In genomic region chr6:115885636-115886366, GRCh38 we compare ENCODE assay signal across 18 cellular contexts.
DNase-seq lines count a peak whose midpoint lies in the region; ATAC-seq and TF ChIP-seq lines count a peak whose summit lies in the region.
"Had no signal": no experiment of that assay in that cellular context is flagged by ENCODE, and none has a peak within 500 bp of the region (broad histone marks: within the 10 kb centered on the region; RNA-seq: fewer than 3 reads in every experiment).

No MANE protein-coding gene starts in this region.

- H3K4me2 ChIP-seq in neural cell (ENCODE audit: low read length) (no peak overlapping the region), trophoblast cell (ENCODE audit: low read length) (no peak overlapping the region)
- H3K4me2 ChIP-seq: BLaER1 treated with 17β-estradiol and CSF1 and Interleukin-3, amounts not matched to agents 10 nM and 100 nM had no signal

- no peak overlapping the region for H3K4ac ChIP-seq in trophoblast cell (ENCODE audit: low read depth, low read length)

- H3K4me3 ChIP-seq in neural cell (ENCODE audit: low read length): no peak overlapping the region
- no peak overlapping the region for H3K4me3 ChIP-seq in trophoblast cell (ENCODE audit: low read depth, low read length)
- H3K4me3 ChIP-seq: BLaER1 treated with 17β-estradiol and CSF1 and Interleukin-3, amounts not matched to agents 10 nM and 100 nM had no signal

- H3K9ac ChIP-seq in neural cell (ENCODE audit: low read length): no peak overlapping the region
- H3K9ac ChIP-seq in trophoblast cell (ENCODE audit: low read length): no peak overlapping the region
- H3K9ac ChIP-seq: BLaER1 treated with 17β-estradiol and CSF1 and Interleukin-3, amounts not matched to agents 10 nM and 100 nM had no signal

- H2BK12ac ChIP-seq in trophoblast cell (ENCODE audit: low read length): no peak overlapping the region

- H3K36me3 ChIP-seq in neural cell (ENCODE audit: insufficient read depth, low read length): no peaks in the 10 kb centered on the region
- no peaks in the 10 kb centered on the region for H3K36me3 ChIP-seq in trophoblast cell (ENCODE audit: control insufficient read depth in 1 of 2, insufficient read depth in 2 of 2, low read length in 2 of 2)
- H3K36me3 ChIP-seq: BLaER1 treated with 17β-estradiol and CSF1 and Interleukin-3, amounts not matched to agents 10 nM and 100 nM had no signal

- no CpG with 5 or more reads among the region's 4 CpGs for WGBS in trophoblast cell (ENCODE audit: extremely low coverage, insufficient coverage, insufficient read length)

- no peak overlapping the region for H4K91ac ChIP-seq in trophoblast cell (ENCODE audit: low read depth, low read length)

- no peaks in the 10 kb centered on the region for H3K79me1 ChIP-seq in trophoblast cell (ENCODE audit: low read length)

- H2AFZ ChIP-seq in neural cell (ENCODE audit: low read depth, low read length) (no peak overlapping the region), trophoblast cell (ENCODE audit: insufficient read depth, low read length, poor library complexity) (no peak overlapping the region)

- H3K23ac ChIP-seq in trophoblast cell (ENCODE audit: low read length): no peak overlapping the region

- peaks cover 0 to 5% of the 10 kb centered on the region in 2 experiments for H3K4me1 ChIP-seq in trophoblast cell (ENCODE audit: control insufficient read depth in 1 of 2, insufficient read depth in 2 of 2, low read length in 2 of 2)

- H3K9me3 ChIP-seq in neural cell (ENCODE audit: low read length) (no peaks in the 10 kb centered on the region), trophoblast cell (ENCODE audit: insufficient read depth, low read depth, low read length) (no peaks in the 10 kb centered on the region)

- no peak overlapping the region for H4K8ac ChIP-seq in trophoblast cell (ENCODE audit: low read depth, low read length)

- H3K18ac ChIP-seq in trophoblast cell (ENCODE audit: low read length): no peak overlapping the region

- TF ChIP-seq CTCF in neural cell (IDR thresholded peaks at IDR 0.05; ENCODE audit: poor library complexity, severe bottlenecking): no peak

- no peak for TF ChIP-seq RAD21 in neural cell (conservative IDR thresholded peaks at IDR 0.05)

- no peaks in the 10 kb centered on the region for H3F3A ChIP-seq in neural cell (ENCODE audit: insufficient read depth, low read length, poor library complexity, severe bottlenecking)

- H3K79me2 ChIP-seq in neural cell (replicated peaks; ENCODE audit: insufficient read depth, low read length) (no peaks in the 10 kb centered on the region), trophoblast cell (ENCODE audit: control insufficient read depth, insufficient read depth, low read length, poor library complexity) (no peaks in the 10 kb centered on the region)

- ATAC-seq in GM18907 (IDR thresholded peaks at IDR 0.05; ENCODE audit: unreplicated experiment) (peak; percentile 62), GM21576 (IDR thresholded peaks at IDR 0.05; ENCODE audit: unreplicated experiment) (peak; percentile 64), HG02981 (IDR thresholded peaks at IDR 0.05; ENCODE audit: unreplicated experiment) (peak; percentile 61)
- ATAC-seq: activated T-cell treated with anti-CD3 and anti-CD28 coated beads, Interleukin-2, amount 50 U/mL, for 72 hours had no signal

- H2AK5ac ChIP-seq in trophoblast cell (ENCODE audit: low read length): no peak overlapping the region

- no peak overlapping the region for H4K12ac ChIP-seq in trophoblast cell (ENCODE audit: low read depth, low read length)

- peak; percentile 96 for TF ChIP-seq EP300 in neural cell (conservative IDR thresholded peaks at IDR 0.05; ENCODE audit: poor library complexity, severe bottlenecking)

- no peak overlapping the region for H3K14ac ChIP-seq in trophoblast cell (ENCODE audit: low read length)

- H3K27me3 ChIP-seq in neural cell (ENCODE audit: insufficient read depth, low read depth, low read length) (no peaks in the 10 kb centered on the region), trophoblast cell (ENCODE audit: insufficient read depth, low read length) (no peaks in the 10 kb centered on the region)
- H3K27me3 ChIP-seq: BLaER1 treated with 17β-estradiol and CSF1 and Interleukin-3, amounts not matched to agents 10 nM and 100 nM had no signal

- H3K9me2 ChIP-seq in neural cell (ENCODE audit: insufficient read depth, low read length): no peaks in the 10 kb centered on the region

- H4K20me1 ChIP-seq in neural cell (ENCODE audit: insufficient read depth): no peaks in the 10 kb centered on the region
- H4K20me1 ChIP-seq: BLaER1 treated with 17β-estradiol and CSF1 and Interleukin-3, amounts not matched to agents 10 nM and 100 nM had no signal

- H2BK5ac ChIP-seq in trophoblast cell (ENCODE audit: low read depth, low read length, poor library complexity): no peak overlapping the region

- H2BK120ac ChIP-seq in trophoblast cell (ENCODE audit: insufficient read depth, low read length, poor library complexity): no peak overlapping the region

- DNase-seq in activated T-cell treated with anti-CD3 and anti-CD28 coated beads, Interleukin-2, amount 50 U/mL, for 48 hours: no peak
- DNase-seq in trophoblast cell (no peak), NCI-H2107 (lab: John Stamatoyannopoulos, UW) (no peak)
- DNase-seq in activated CD4-positive, CD25-positive, alpha-beta regulatory T cell treated with anti-CD3 and anti-CD28 coated beads, Interleukin-2, amount 50 U/mL, for 72 hours: no peak
- DNase-seq: activated CD4-positive, alpha-beta T cell treated with anti-CD3 and anti-CD28 coated beads for 48 hours; activated T-cell treated with anti-CD3 and anti-CD28 coated beads, Interleukin-2, amount 50 U/mL, for 72 hours; amniotic stem cell; DMS79; H9; NCI-H146; NCI-H69; Right ventricle myocardium superior had no signal

- H3K27ac ChIP-seq in neural cell (ENCODE audit: low read length) (no peak overlapping the region), trophoblast cell (ENCODE audit: low read depth, low read length) (no peak overlapping the region)
- H3K27ac ChIP-seq: BLaER1 treated with 17β-estradiol and CSF1 and Interleukin-3, amounts not matched to agents 10 nM and 100 nM; HL-60 had no signal

TF ChIP-seq in neural cell, 6 proteins besides CTCF, POLR2A, EP300 and RAD21:
- peak; percentile 78 for TF ChIP-seq POLR2AphosphoS5 (IDR thresholded peaks at IDR 0.05)
- no peak for TF ChIP-seq TAF1 (IDR thresholded peaks at IDR 0.05; ENCODE audit: low read depth)
